ENCODE assay signal across 3 cellular contexts in the genomic region with DNA sequence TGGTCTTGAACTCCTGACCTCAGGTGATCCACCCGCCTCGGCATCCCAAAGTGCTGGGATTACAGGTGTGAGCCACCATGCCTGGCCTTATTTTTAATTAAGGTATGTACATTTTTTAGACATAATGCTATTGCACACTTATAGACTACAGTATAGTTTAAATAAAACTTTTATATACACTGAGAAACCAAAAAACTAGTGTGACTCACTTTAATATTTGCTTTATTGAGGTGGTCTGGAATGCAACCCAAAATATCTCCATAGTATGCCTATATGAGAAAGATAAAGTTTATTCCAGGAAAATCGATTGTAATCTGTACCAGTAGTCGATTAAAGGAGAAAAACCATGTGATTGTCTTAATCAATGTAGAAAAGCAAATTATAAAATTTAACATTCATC.
"Had no signal": no experiment of that assay in that cellular context is flagged by ENCODE, and none has a peak within 500 bp of the region (broad histone marks: within the 10 kb centered on the region; RNA-seq: fewer than 3 reads in every experiment).

No MANE protein-coding gene starts in this region.

- H3K4me3 ChIP-seq: GM12878 had no signal

- DNase-seq: GDM1, GF-D8 had no signal

- ATAC-seq: GM12878 had no signal
